In the genomic region with DNA sequence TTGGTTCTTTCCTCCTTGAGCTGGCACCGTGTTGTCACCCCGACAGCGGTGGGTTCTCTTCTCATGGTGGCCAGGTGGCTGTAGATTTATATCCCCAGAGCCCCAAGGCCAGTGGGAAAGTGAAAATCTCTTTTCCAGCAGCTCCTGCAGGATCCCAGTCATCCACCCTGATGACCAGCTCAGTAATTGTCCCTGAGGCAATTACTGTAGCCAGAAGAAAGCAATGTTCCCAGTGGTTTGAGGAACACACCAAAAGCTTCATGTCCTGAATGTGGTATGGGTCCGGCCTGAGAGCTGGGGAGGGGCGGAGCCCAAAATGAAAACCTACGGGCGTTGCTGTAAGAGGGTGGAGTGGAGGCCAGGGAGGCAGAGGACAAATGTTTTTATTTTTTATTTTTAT, we compare ENCODE assay signal across 1 cellular context.
TF ChIP-seq lines count a peak whose summit lies in the region.

No MANE protein-coding gene starts in this region.

TF ChIP-seq in IMR-90, 13 proteins besides CTCF, POLR2A, EP300 and RAD21:
- no peak for TF ChIP-seq MXI1 (IDR thresholded peaks at IDR 0.05; ENCODE audit: borderline replicate concordance, low read depth, low read length)
- TF ChIP-seq CEBPB (IDR thresholded peaks at IDR 0.05; ENCODE audit: low read depth, low read length): no peak
- no peak for TF ChIP-seq ELK1 (IDR thresholded peaks at IDR 0.05; ENCODE audit: borderline replicate concordance, low read depth, low read length)
- TF ChIP-seq, protein P1, sequence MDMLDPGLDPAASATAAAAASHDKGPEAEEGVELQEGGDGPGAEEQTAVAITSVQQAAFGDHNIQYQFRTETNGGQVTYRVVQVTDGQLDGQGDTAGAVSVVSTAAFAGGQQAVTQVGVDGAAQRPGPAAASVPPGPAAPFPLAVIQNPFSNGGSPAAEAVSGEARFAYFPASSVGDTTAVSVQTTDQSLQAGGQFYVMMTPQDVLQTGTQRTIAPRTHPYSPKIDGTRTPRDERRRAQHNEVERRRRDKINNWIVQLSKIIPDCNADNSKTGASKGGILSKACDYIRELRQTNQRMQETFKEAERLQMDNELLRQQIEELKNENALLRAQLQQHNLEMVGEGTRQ (IDR thresholded peaks at IDR 0.05; ENCODE audit: low read depth, low read length): no peak
- TF ChIP-seq NFE2L2 (IDR thresholded peaks at IDR 0.05; ENCODE audit: low read depth, low read length): no peak
- TF ChIP-seq SMC3 (IDR thresholded peaks at IDR 0.05; ENCODE audit: low read depth, low read length): no peak
